In genomic region chr3:156738251-156738650, GRCh38 we compare ENCODE assay signal across 2 cellular contexts.
TF ChIP-seq lines count a peak whose summit lies in the region.

No MANE protein-coding gene starts in this region.

TF ChIP-seq in K562, 482 proteins besides CTCF, POLR2A, EP300 and RAD21:
- no peak for TF ChIP-seq SMARCA5 (IDR thresholded peaks at IDR 0.05)
- TF ChIP-seq IFI16 (CRISPR knock-in tag; IDR thresholded peaks at IDR 0.05) = no peak
- no peak for TF ChIP-seq ZNF778 (CRISPR knock-in tag; IDR thresholded peaks at IDR 0.05)
- TF ChIP-seq ZNF644 (tag; IDR thresholded peaks at IDR 0.05; ENCODE audit: low read depth) = no peak
- no peak for TF ChIP-seq CTBP1 (IDR thresholded peaks at IDR 0.05; ENCODE audit: borderline replicate concordance)
- TF ChIP-seq EHMT2 (IDR thresholded peaks at IDR 0.05) = no peak

TF ChIP-seq in GM12891, 5 proteins besides CTCF, POLR2A, EP300 and RAD21:
- TF ChIP-seq TAF1 (IDR thresholded peaks at IDR 0.05; ENCODE audit: low read depth, low read length) = no peak
- TF ChIP-seq POLR2AphosphoS5 (IDR thresholded peaks at IDR 0.05; ENCODE audit: low read depth, low read length) = no peak
- TF ChIP-seq SPI1 (IDR thresholded peaks at IDR 0.05; ENCODE audit: low read depth, low read length) = no peak
- no peak for TF ChIP-seq PAX5 (IDR thresholded peaks at IDR 0.05; ENCODE audit: insufficient read depth, low read length, severe bottlenecking)
- no peak for TF ChIP-seq POU2F2 (IDR thresholded peaks at IDR 0.05; ENCODE audit: low read depth, low read length)
TF ChIP-seq in GM12891: peak in this region for 0.
